ENCODE assay signal across 8 cellular contexts in the genomic region with DNA sequence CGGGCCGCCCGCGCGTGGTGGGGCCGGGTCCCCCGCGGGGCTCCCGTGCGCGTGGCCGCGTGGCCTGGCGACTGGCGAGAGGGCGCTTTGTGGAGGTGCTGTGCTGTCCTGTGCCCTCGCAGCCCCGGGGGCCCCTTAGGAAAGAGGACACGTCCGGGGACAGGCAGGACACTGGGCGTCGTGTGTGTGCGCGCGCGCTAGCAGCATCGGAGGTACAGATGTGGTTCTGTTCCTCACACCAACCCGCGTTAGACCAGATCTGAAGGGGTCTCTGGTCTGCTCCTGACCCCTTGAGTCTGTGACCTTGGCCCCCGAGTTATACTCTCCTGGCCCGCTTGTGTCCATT. TPM values are rescaled to one million over a fixed set of nuclear protein-coding genes. Genes with fewer than 3 reads are reported as not detected.
DNase-seq lines count a peak whose midpoint lies in the region; ATAC-seq, FAIRE-seq and TF ChIP-seq lines count a peak whose summit lies in the region.

No MANE protein-coding gene starts in this region.

- H3K9me3 ChIP-seq in liver (ENCODE audit: control insufficient read depth in 4 of 4, low read length in 3 of 4): peaks cover 0 to 3% (median 0%) of the 10 kb centered on the region in 4 donors
- no peaks in the 10 kb centered on the region for H3K9me3 ChIP-seq in HepG2 (ENCODE audit: low read length)
- H3K9me3 ChIP-seq in mesenchymal stem cell (ENCODE audit: control insufficient read depth, low read length): no peaks in the 10 kb centered on the region
- no peaks in the 10 kb centered on the region for H3K9me3 ChIP-seq in upper lobe of right lung

- H3K36me3 ChIP-seq in liver (ENCODE audit: control insufficient read depth in 4 of 4, insufficient read depth in 3 of 4, low read depth in 1 of 4, low read length in 3 of 4): no peaks in the 10 kb centered on the region
- no peaks in the 10 kb centered on the region for H3K36me3 ChIP-seq in HepG2 (replicated peaks in 1 of 2; ENCODE audit: control insufficient read depth in 1 of 2, insufficient read depth in 2 of 2, low read length in 2 of 2)
- H3K36me3 ChIP-seq in mesenchymal stem cell (ENCODE audit: control insufficient read depth in 1 of 2, insufficient read depth in 2 of 2, low read depth in 1 of 2, low read length in 2 of 2): no peaks in the 10 kb centered on the region
- H3K36me3 ChIP-seq in upper lobe of right lung: no peaks in the 10 kb centered on the region

- no peak for TF ChIP-seq EP300 in HepG2 (IDR thresholded peaks at IDR 0.05; ENCODE audit: low read depth in 2 of 2, low read length in 2 of 2)
- no peak for TF ChIP-seq EP300 in HepG2 (CRISPR knock-in tag; IDR thresholded peaks at IDR 0.05; ENCODE audit: borderline replicate concordance)

- H2BK12ac ChIP-seq in mesenchymal stem cell (ENCODE audit: low read length in 2 of 2): peak overlapping the region in 1 of 2 experiments; percentile 49

- TF ChIP-seq RAD21 in liver (IDR thresholded peaks at IDR 0.05) (no peak), HepG2 (CRISPR knock-in tag; IDR thresholded peaks at IDR 0.05) (no peak)

- H3K4me3 ChIP-seq in liver (ENCODE audit: low read depth in 1 of 3, low read length in 3 of 3) (peak overlapping the region in 2 of 3 donors; percentile 14 to 55), HepG2 (replicated peaks in 1 of 3; ENCODE audit: insufficient read depth in 1 of 3, low read depth in 2 of 3, low read length in 3 of 3) (no peak overlapping the region), mesenchymal stem cell (ENCODE audit: insufficient read depth in 1 of 2, low read depth in 1 of 2, low read length in 2 of 2) (peak overlapping the region; percentile 51 to 65), upper lobe of right lung (peak overlapping the region; percentile 51)

- BruUV-seq in HepG2 (replicated peaks; lab: Mats Ljungman, UMichigan): no TSS peak

- DNase-seq in HepG2 (ENCODE audit: low spot score): no peak
- no peak for DNase-seq in central memory CD8-positive, alpha-beta T cell (ENCODE audit: low spot score in 2 of 2)
- no peak for DNase-seq in mesenchymal stem cell
- DNase-seq in upper lobe of right lung: peak; percentile 61
- no peak for DNase-seq in HT-29 (ENCODE audit: low spot score)

- WGBS in liver: 22% methylated on average over 31 of the region's 31 CpGs
- WGBS in HepG2 (ENCODE audit: low lambda C conversion rate): 0% methylated on average over 2 of the region's 31 CpGs
- WGBS in mesenchymal stem cell: 14% methylated on average over 24 of the region's 31 CpGs

- no peaks in the 10 kb centered on the region for H3K9me3 Mint-ChIP-seq in central memory CD8-positive, alpha-beta T cell

- TF ChIP-seq CTCF in liver (IDR thresholded peaks at IDR 0.05; ENCODE audit: low read depth, low read length, missing input control): no peak
- TF ChIP-seq CTCF in HepG2 (CRISPR knock-in tag; IDR thresholded peaks at IDR 0.05): no peak
- TF ChIP-seq CTCF in upper lobe of right lung (IDR thresholded peaks at IDR 0.05): no peak

- no peaks in the 10 kb centered on the region for H3K79me1 ChIP-seq in mesenchymal stem cell (replicated peaks; ENCODE audit: low read length, poor library complexity, severe bottlenecking)

- H3K4ac ChIP-seq in mesenchymal stem cell (ENCODE audit: low read depth in 1 of 2, low read length in 2 of 2): no peak overlapping the region

- H4K91ac ChIP-seq in mesenchymal stem cell (ENCODE audit: low read length): no peak overlapping the region

- H2BK120ac ChIP-seq in mesenchymal stem cell (ENCODE audit: low read depth, low read length): no peak overlapping the region

- FAIRE-seq in HepG2 (lab: Jason Lieb, UNC): no peak

- H3K9ac ChIP-seq in liver (ENCODE audit: low read depth in 1 of 2, low read length in 2 of 2): no peak overlapping the region
- H3K9ac ChIP-seq in HepG2 (ENCODE audit: insufficient read depth, low read depth, low read length): no peak overlapping the region
- H3K9ac ChIP-seq in mesenchymal stem cell (ENCODE audit: low read length): peak overlapping the region; percentile 15

- no peak overlapping the region for H3K18ac ChIP-seq in mesenchymal stem cell (ENCODE audit: low read depth in 1 of 2, low read length in 2 of 2)

- no peak overlapping the region for H3K27ac Mint-ChIP-seq in central memory CD8-positive, alpha-beta T cell (ENCODE audit: low read depth)

- H3K4me2 ChIP-seq in HepG2 (ENCODE audit: low read depth, low read length): no peak overlapping the region
- peak overlapping the region; percentile 72 for H3K4me2 ChIP-seq in mesenchymal stem cell (ENCODE audit: low read length, poor library complexity, severe bottlenecking)

- no peak overlapping the region for H3K23ac ChIP-seq in mesenchymal stem cell (ENCODE audit: low read length in 2 of 2)

- H3K27ac ChIP-seq in liver (ENCODE audit: low read depth in 1 of 2, low read length in 2 of 2) (no peak overlapping the region), HepG2 (ENCODE audit: extremely low read length, insufficient read depth, low read length) (no peak overlapping the region), mesenchymal stem cell (ENCODE audit: low read length, poor library complexity, severe bottlenecking) (no peak overlapping the region), upper lobe of right lung (no peak overlapping the region)

- H3K4me3 Mint-ChIP-seq in central memory CD8-positive, alpha-beta T cell: peak overlapping the region; percentile 61

- peaks cover 20% of the 10 kb centered on the region for H3K4me1 Mint-ChIP-seq in central memory CD8-positive, alpha-beta T cell

- ATAC-seq in HepG2: no peak
- ATAC-seq in central memory CD8-positive, alpha-beta T cell (replicated peaks; ENCODE audit: extremely low read depth, poor library complexity, severe bottlenecking): no peak
- ATAC-seq in upper lobe of right lung: peak; percentile 41
- ATAC-seq in GM18520 (IDR thresholded peaks at IDR 0.05; ENCODE audit: unreplicated experiment): no peak
- no peak for ATAC-seq in HG02642 (IDR thresholded peaks at IDR 0.05; ENCODE audit: poor library complexity, unreplicated experiment)

- H3K4me1 ChIP-seq in liver (ENCODE audit: control insufficient read depth in 4 of 4, insufficient read depth in 4 of 4, low read length in 3 of 4) (peaks cover 0 to 9% (median 5%) of the 10 kb centered on the region in 4 donors), HepG2 (ENCODE audit: insufficient read depth, low read length) (no peaks in the 10 kb centered on the region), mesenchymal stem cell (ENCODE audit: control insufficient read depth, insufficient read depth, low read depth, low read length) (peaks cover 9% of the 10 kb centered on the region), upper lobe of right lung (peaks cover 5% of the 10 kb centered on the region)

- TF ChIP-seq POLR2A in HepG2 (IDR thresholded peaks at IDR 0.05; ENCODE audit: insufficient read depth in 1 of 2, low read depth in 2 of 2, low read length in 2 of 2): no peak

- no peaks in the 10 kb centered on the region for H3K36me3 Mint-ChIP-seq in central memory CD8-positive, alpha-beta T cell (ENCODE audit: insufficient read depth)

- H2BK15ac ChIP-seq in mesenchymal stem cell (ENCODE audit: low read depth, poor library complexity, severe bottlenecking): no peak overlapping the region

- peaks cover 0 to 12% (median 5%) of the 10 kb centered on the region in 4 donors for H3K27me3 ChIP-seq in liver (ENCODE audit: control insufficient read depth in 4 of 4, insufficient read depth in 4 of 4, low read length in 3 of 4)
- peaks cover 0 to 19% of the 10 kb centered on the region in 2 experiments; a peak in 2 of 5 replicates for H3K27me3 ChIP-seq in HepG2 (ENCODE audit: control insufficient read depth in 1 of 2, insufficient read depth in 2 of 2, low read length in 2 of 2)
- peaks cover 32 to 41% of the 10 kb centered on the region in 2 experiments for H3K27me3 ChIP-seq in mesenchymal stem cell (ENCODE audit: control insufficient read depth in 1 of 2, insufficient read depth in 1 of 2, low read length in 2 of 2)
- H3K27me3 ChIP-seq in upper lobe of right lung: peaks cover 29% of the 10 kb centered on the region

- peaks cover 63% of the 10 kb centered on the region for H3K27me3 Mint-ChIP-seq in central memory CD8-positive, alpha-beta T cell

- CTCF ChIA-PET in HepG2 (lab: Yijun Ruan, JAX; ENCODE audit: low intra/inter-chr PET ratio, low total read pairs): no interaction called here

- intact Hi-C loops in HepG2 (cut with micrococcal nuclease; ENCODE audit: unreplicated experiment) (no loop called here), upper lobe of right lung (cut with DNase I) (no loop called here)

- peak overlapping the region in 1 of 2 experiments; percentile 20 for H3K14ac ChIP-seq in mesenchymal stem cell (ENCODE audit: low read length in 2 of 2)

- no peak overlapping the region for H2BK5ac ChIP-seq in mesenchymal stem cell (ENCODE audit: low read depth, low read length, poor library complexity, severe bottlenecking)

- H4K20me1 ChIP-seq in HepG2 (ENCODE audit: insufficient read depth, low read length): no peaks in the 10 kb centered on the region

- H3K79me2 ChIP-seq in HepG2 (ENCODE audit: insufficient read depth, low read length): no peaks in the 10 kb centered on the region

- peak overlapping the region; percentile 12 for H4K8ac ChIP-seq in mesenchymal stem cell (ENCODE audit: low read length)

- no peak overlapping the region for H2AK5ac ChIP-seq in mesenchymal stem cell (ENCODE audit: low read length, severe bottlenecking)

- H2AFZ ChIP-seq in HepG2 (ENCODE audit: low read length): no peak overlapping the region
- peak overlapping the region; percentile 83 for H2AFZ ChIP-seq in mesenchymal stem cell (ENCODE audit: low read depth, low read length)

- in situ Hi-C loops in HepG2 (cut with HindIII; ENCODE audit: extremely low pct_ligation_motif_present, low pct_unique_long_range_greater_than_20kb): no loop called here

- POLR2A ChIA-PET in HepG2 (lab: Yijun Ruan, JAX): no interaction called here

RNA-seq across cellular contexts. Expression of gene ACTN2, which starts 0.5 kb away (rescaled TPM):
- total RNA-seq in liver: under 1 TPM; 0.08 to 0.19 TPM
- polyA plus RNA-seq in liver: under 1 TPM; 0.10 to 0.81 TPM
- total RNA-seq in HepG2 (2016; rRNA removed; fragmentation: Illumina TruSeq; extraction: Trizol): 0.04 and 0.25 TPM in 2 replicates
- 0.35 TPM in 1 of 2 replicates, not detected in the other for total RNA-seq in HepG2 (2016; cell fraction: cytosol; rRNA removed; fragmentation: Illumina TruSeq; extraction: Trizol; ENCODE audit: low read depth)
- total RNA-seq in HepG2 (2016; cell fraction: insoluble cytoplasmic fraction; rRNA removed; fragmentation: Illumina TruSeq; extraction: Trizol): 0.04 and 0.24 TPM in 2 replicates
- 0.12 and 0.21 TPM in 2 replicates for total RNA-seq in HepG2 (2016; cell fraction: membrane; rRNA removed; fragmentation: Illumina TruSeq; extraction: Trizol)
- total RNA-seq in HepG2 (2016; cell fraction: nucleus; rRNA removed; fragmentation: Illumina TruSeq; extraction: Trizol): 0.06 TPM in 1 of 2 replicates, not detected in the other
- 0.05 and 0.13 TPM in 2 replicates for polyA plus RNA-seq in HepG2 (2011; rRNA removed)
- 0.15 TPM in 2 replicates for polyA plus RNA-seq in HepG2 (2011; cell fraction: cytosol; rRNA removed)
- 0.05 and 0.37 TPM in 2 replicates for polyA plus RNA-seq in HepG2 (2011; cell fraction: nucleus; rRNA removed)
- polyA plus RNA-seq in HepG2 (2012): 0.17 and 0.34 TPM in 2 replicates
- 0.16 and 0.25 TPM in 2 replicates for polyA plus RNA-seq in HepG2 (2016; cell fraction: cytosol; fragmentation: Illumina TruSeq; extraction: Trizol; ENCODE audit: low read depth)
- polyA plus RNA-seq in HepG2 (2016; cell fraction: insoluble cytoplasmic fraction; fragmentation: Illumina TruSeq; extraction: Trizol; ENCODE audit: low read depth): 0.10 TPM in 1 of 2 replicates, not detected in the other
- 0.16 and 0.20 TPM in 2 replicates for polyA plus RNA-seq in HepG2 (2016; cell fraction: membrane; fragmentation: Illumina TruSeq; extraction: Trizol; ENCODE audit: low read depth)
- 0.15 and 0.20 TPM in 2 replicates for polyA plus RNA-seq in HepG2 (2016; cell fraction: nucleus; fragmentation: Illumina TruSeq; extraction: Trizol; ENCODE audit: insufficient read depth, low read depth)
- 0.24 TPM in 1 of 2 replicates, not detected in the other for polyA minus RNA-seq in HepG2 (2011; rRNA and poly(A)+ RNA removed; ENCODE audit: low replicate concordance)
- not detected in 2 replicates for polyA minus RNA-seq in HepG2 (2011; cell fraction: cytosol; rRNA and poly(A)+ RNA removed)
- not detected in 2 replicates for polyA minus RNA-seq in HepG2 (2011; cell fraction: nucleus; rRNA and poly(A)+ RNA removed)
- polyA plus RNA-seq in mesenchymal stem cell (2013, experiment 1 of 2): 0.07 TPM
- 0.03 TPM for polyA plus RNA-seq in mesenchymal stem cell (2013, experiment 2 of 2)
- 2.8 TPM for total RNA-seq in upper lobe of right lung
- total RNA-seq in HT-29 (2014; rRNA removed; shearing (Covaris generic)): not detected in 2 replicates

Comparison
In these comparisons a context has a peak if more than half of its experiments do, and no peak if none do; other contexts are left out.
1. H3K4me3 ChIP-seq: peak in liver (2 of 3), mesenchymal stem cell (2 of 2) and upper lobe of right lung (single experiment); none in HepG2 (0 of 3).